9 cellular contexts compared by ENCODE assay signal in genomic region chr11:206002-206384, GRCh38. TPM values are rescaled to one million over a fixed set of nuclear protein-coding genes. Genes with fewer than 3 reads are reported as not detected.
A peak's percentile ranks its signal among the peaks of the same experiment; 100 is the strongest.
DNase-seq lines count a peak whose midpoint lies in the region; ATAC-seq and TF ChIP-seq lines count a peak whose summit lies in the region.
"Had no signal": no experiment of that assay in that cellular context is flagged by ENCODE, and none has a peak within 500 bp of the region (broad histone marks: within the 10 kb centered on the region; RNA-seq: fewer than 3 reads in every experiment).

No MANE protein-coding gene starts in this region.

- DNase-seq in BJ (ENCODE audit: low read depth) = no peak
- no peak for DNase-seq in NT2/D1 (ENCODE audit: low read depth, low spot score)
- DNase-seq in effector memory CD8-positive, alpha-beta T cell = no peak
- no peak for DNase-seq in nephron progenitor cell
- DNase-seq in cortex of kidney (lab: John Stamatoyannopoulos, UW) = no peak
- DNase-seq in D341Med (ENCODE audit: low spot score) = no peak
- DNase-seq in dedifferentiated amniotic fluid mesenchymal stem cell (ENCODE audit: extremely low spot score) = no peak
- DNase-seq: NCI-H1436 had no signal

- no peaks in the 10 kb centered on the region for H3K9me3 ChIP-seq in NT2/D1 (ENCODE audit: insufficient read depth, low read length)

- no peaks in the 10 kb centered on the region for H3K27me3 ChIP-seq in BJ (ENCODE audit: control insufficient read depth, insufficient read depth, low read length)
- no peaks in the 10 kb centered on the region for H3K27me3 ChIP-seq in NT2/D1 (ENCODE audit: insufficient read depth, insufficient read length)

- H3K9me3 Mint-ChIP-seq in effector memory CD8-positive, alpha-beta T cell = no peaks in the 10 kb centered on the region
- H3K9me3 Mint-ChIP-seq in nephron progenitor cell = no peaks in the 10 kb centered on the region

- H3K4me1 ChIP-seq in NT2/D1 (ENCODE audit: insufficient read depth, insufficient read length) = peaks cover 24% of the 10 kb centered on the region

- peak overlapping the region; percentile 92 to 94 for H3K4me3 Mint-ChIP-seq in effector memory CD8-positive, alpha-beta T cell
- H3K4me3 Mint-ChIP-seq in nephron progenitor cell = peak overlapping the region; percentile 97

- H3K9ac ChIP-seq in NT2/D1 (ENCODE audit: insufficient read length, low read depth) = peak overlapping the region; percentile 93

- TF ChIP-seq CTCF in BJ (IDR thresholded peaks at IDR 0.05; ENCODE audit: insufficient read depth, low read depth, low read length) = no peak
- no peak for TF ChIP-seq CTCF in nephron progenitor cell (IDR thresholded peaks at IDR 0.05)

- H3K36me3 Mint-ChIP-seq in effector memory CD8-positive, alpha-beta T cell (ENCODE audit: insufficient read depth) = peaks cover 51% of the 10 kb centered on the region
- H3K36me3 Mint-ChIP-seq in nephron progenitor cell (ENCODE audit: low read depth) = peaks cover 12% of the 10 kb centered on the region

- H3K4me3 ChIP-seq in BJ (ENCODE audit: low read depth, low read length) = peak overlapping the region; percentile 96
- H3K4me3 ChIP-seq in NT2/D1 (ENCODE audit: insufficient read length, low read depth) = peak overlapping the region; percentile 85

- H3K36me3 ChIP-seq in BJ (ENCODE audit: control insufficient read depth, insufficient read depth, low read length) = peaks cover 37% of the 10 kb centered on the region
- peaks cover 70% of the 10 kb centered on the region for H3K36me3 ChIP-seq in NT2/D1 (ENCODE audit: insufficient read depth, insufficient read length, low read length)

- H3K4me1 Mint-ChIP-seq in effector memory CD8-positive, alpha-beta T cell (ENCODE audit: low read depth in 2 of 2) = peaks cover 54 to 56% of the 10 kb centered on the region in 2 donors
- H3K4me1 Mint-ChIP-seq in nephron progenitor cell = peaks cover 34% of the 10 kb centered on the region

- CTCF ChIA-PET in BJ (lab: Yijun Ruan, JAX) = interaction anchor here (0.8 to 1.6 kb wide), 2 partner anchors 28 to 190 kb away, joined by 3 read pairs; no protein-coding TSS in a partner anchor

- no peaks in the 10 kb centered on the region for H3K27me3 Mint-ChIP-seq in effector memory CD8-positive, alpha-beta T cell
- no peaks in the 10 kb centered on the region for H3K27me3 Mint-ChIP-seq in nephron progenitor cell (ENCODE audit: low read depth, poor library complexity)

- no peak for ATAC-seq in effector memory CD8-positive, alpha-beta T cell (replicated peaks)
- ATAC-seq in HG03521 (IDR thresholded peaks at IDR 0.05; ENCODE audit: unreplicated experiment) = no peak

- POLR2A ChIA-PET in BJ (lab: Charles Lee) = no interaction called here

- H3K27ac Mint-ChIP-seq in effector memory CD8-positive, alpha-beta T cell = peak overlapping the region; percentile 97 to 98
- no peak overlapping the region for H3K27ac Mint-ChIP-seq in nephron progenitor cell

RNA-seq across cellular contexts. Expression of gene BET1L, which starts 1.2 kb away (rescaled TPM):
- 69.5 and 111 TPM in 2 replicates for polyA plus RNA-seq in BJ (2011; rRNA removed)
- 60.0 and 77.1 TPM in 2 replicates for polyA minus RNA-seq in BJ (2011; rRNA and poly(A)+ RNA removed)

RNA-seq across cellular contexts. Expression of gene RIC8A, which starts 1.5 kb away (rescaled TPM):
- polyA plus RNA-seq in BJ (2011; rRNA removed) = 169 and 242 TPM in 2 replicates
- 160 and 285 TPM in 2 replicates for polyA minus RNA-seq in BJ (2011; rRNA and poly(A)+ RNA removed)

RNA-seq across cellular contexts. Expression of gene SCGB1C1, which starts 13.1 kb away (rescaled TPM):
- not detected in 2 replicates for polyA plus RNA-seq in BJ (2011; rRNA removed)
- not detected in 2 replicates for polyA minus RNA-seq in BJ (2011; rRNA and poly(A)+ RNA removed)

RNA-seq across cellular contexts. Expression of gene SIRT3, which starts 30.1 kb away (rescaled TPM):
- 18.8 and 22.2 TPM in 2 replicates for polyA plus RNA-seq in BJ (2011; rRNA removed)
- 7.3 and 10.7 TPM in 2 replicates for polyA minus RNA-seq in BJ (2011; rRNA and poly(A)+ RNA removed)

RNA-seq across cellular contexts. Expression of gene PSMD13, which starts 30.8 kb away (rescaled TPM):
- 158 and 187 TPM in 2 replicates for polyA plus RNA-seq in BJ (2011; rRNA removed)
- polyA minus RNA-seq in BJ (2011; rRNA and poly(A)+ RNA removed) = 41.6 and 47.3 TPM in 2 replicates
